ENCODE assay signal across 8 cellular contexts in genomic region chr6:136250686-136251008, GRCh38. TPM values are rescaled to one million over a fixed set of nuclear protein-coding genes. Genes with fewer than 3 reads are reported as not detected.
DNase-seq lines count a peak whose midpoint lies in the region; TF ChIP-seq lines count a peak whose summit lies in the region.

No MANE protein-coding gene starts in this region.

- POLR2A ChIA-PET in OCI-LY7 (lab: Charles Lee) = interaction anchor here (0.5 to 8.4 kb wide), 16 partner anchors 9 to 1136 kb away, joined by 3 to 99 read pairs (median 5); partner anchors contain the start of gene BCLAF1

- H3K36me3 ChIP-seq in H7 (replicated peaks; ENCODE audit: control insufficient read depth, insufficient read depth, low read length) (no peaks in the 10 kb centered on the region), OCI-LY7 (ENCODE audit: insufficient read depth, low read length) (peaks cover 37% of the 10 kb centered on the region), osteoblast (ENCODE audit: insufficient read depth, low read length) (no peaks in the 10 kb centered on the region)

- H4K20me1 ChIP-seq in OCI-LY7 (ENCODE audit: insufficient read depth, low read length) = no peaks in the 10 kb centered on the region
- no peaks in the 10 kb centered on the region for H4K20me1 ChIP-seq in osteoblast (ENCODE audit: insufficient read depth, low read length)

- no peaks in the 10 kb centered on the region for H3K27me3 ChIP-seq in H7 (ENCODE audit: control insufficient read depth, insufficient read depth, low read length)
- H3K27me3 ChIP-seq in osteoblast (ENCODE audit: insufficient read depth, low read length) = no peaks in the 10 kb centered on the region

- DNase-seq in GM12865 (ENCODE audit: low read depth) = no peak
- DNase-seq in H7 = no peak
- DNase-seq in OCI-LY7 (ENCODE audit: low spot score) = no peak
- no peak for DNase-seq in epithelial cell of prostate (ENCODE audit: low read depth, low spot score)
- DNase-seq in osteoblast (ENCODE audit: insufficient read length, low spot score, missing footprints) = peak; percentile 60
- no peak for DNase-seq in stimulated activated CD4-positive, alpha-beta T cell treated with anti-CD3 and anti-CD28 coated beads, Interleukin-12 subunit alpha, Interleukin-12 subunit beta, amount 100 ng/mL, for 4 hours
- no peak for DNase-seq in HK-2 (ENCODE audit: unreplicated experiment)
- no peak for DNase-seq in occipital lobe (lab: John Stamatoyannopoulos, UW)

- H3K27ac ChIP-seq in OCI-LY7 (ENCODE audit: low read depth, low read length, poor library complexity, severe bottlenecking) = peak overlapping the region; percentile 37
- peak overlapping the region; percentile 44 for H3K27ac ChIP-seq in epithelial cell of prostate
- peak overlapping the region; percentile 58 for H3K27ac ChIP-seq in osteoblast (ENCODE audit: low read depth, low read length)

- intact Hi-C loops in OCI-LY7 (cut with micrococcal nuclease; ENCODE audit: unreplicated experiment) = loop anchor here (1.0 kb wide), 1 partner anchor 39 kb away; the partner anchor contains the start of gene BCLAF1

- H3K79me2 ChIP-seq in OCI-LY7 (ENCODE audit: insufficient read depth, low read depth, low read length) = peaks cover 39% of the 10 kb centered on the region; the same call in 1 of the 2 replicates
- peaks cover 14% of the 10 kb centered on the region for H3K79me2 ChIP-seq in osteoblast (ENCODE audit: insufficient read depth, low read length)

- H3K4me1 ChIP-seq in OCI-LY7 (ENCODE audit: insufficient read depth, low read length, poor library complexity, severe bottlenecking) (peaks cover 9% of the 10 kb centered on the region), osteoblast (ENCODE audit: insufficient read depth, low read length) (peaks cover 19% of the 10 kb centered on the region)

- H3K4me3 ChIP-seq in GM12865 (ENCODE audit: low read depth, low read length) (peak overlapping the region; percentile 92), H7 (ENCODE audit: insufficient read depth, low read depth, low read length) (peak overlapping the region; percentile 46), OCI-LY7 (ENCODE audit: low read depth, low read length, poor library complexity, severe bottlenecking) (peak overlapping the region; percentile 92), osteoblast (ENCODE audit: insufficient read depth, low read length) (peak overlapping the region; percentile 90)

- no peaks in the 10 kb centered on the region for H3K9me2 ChIP-seq in OCI-LY7 (ENCODE audit: insufficient read depth, low read length)

- peak overlapping the region; percentile 93 for H2AFZ ChIP-seq in OCI-LY7 (ENCODE audit: low read length)
- H2AFZ ChIP-seq in osteoblast (ENCODE audit: low read length) = peak overlapping the region; percentile 80

- TF ChIP-seq CTCF in GM12865 (IDR thresholded peaks at IDR 0.05; ENCODE audit: insufficient read depth, low read depth, low read length, missing control alignments) = no peak
- no peak for TF ChIP-seq CTCF in OCI-LY7 (conservative IDR thresholded peaks at IDR 0.05; ENCODE audit: low read length)
- no peak for TF ChIP-seq CTCF in osteoblast (IDR thresholded peaks at IDR 0.05; ENCODE audit: extremely low read depth, low read depth, low read length)

- H3K9me3 ChIP-seq in OCI-LY7 (ENCODE audit: low read length) (peaks cover 22% of the 10 kb centered on the region; the same call in 1 of the 2 replicates), osteoblast (ENCODE audit: low read depth, low read length) (no peaks in the 10 kb centered on the region)

- H3K4me2 ChIP-seq in OCI-LY7 (ENCODE audit: low read length) = peak overlapping the region; percentile 97
- H3K4me2 ChIP-seq in osteoblast (ENCODE audit: insufficient read depth, low read length) = peak overlapping the region; percentile 97

- CTCF ChIA-PET in OCI-LY7 (lab: Charles Lee; ENCODE audit: unreplicated experiment) = interaction anchor here (0.7 kb wide), 1 partner anchor 12 kb away, joined by 3 read pairs; no protein-coding TSS in a partner anchor

- BruUV-seq in OCI-LY7 (replicated peaks; lab: Mats Ljungman, UMichigan) = TSS peak; percentile 89

RNA-seq across cellular contexts. Expression of gene MTFR2, which starts 0.5 kb away (rescaled TPM):
- 2.6 and 5.7 TPM in 2 replicates for total RNA-seq in H7 (2014; rRNA removed; shearing (Covaris generic))
- total RNA-seq in OCI-LY7 (2014; rRNA removed; shearing (Covaris generic)) = 9.3 and 10.4 TPM in 2 replicates
- total RNA-seq in OCI-LY7 (2022) (26.6 and 32.9 TPM in 2 replicates), osteoblast (0.72 and 1.5 TPM in 2 replicates), occipital lobe (0.94 TPM)

RNA-seq across cellular contexts. Expression of gene BCLAF1, which starts 39.0 kb away (rescaled TPM):
- 56.9 and 59.0 TPM in 2 replicates for total RNA-seq in H7 (2014; rRNA removed; shearing (Covaris generic))
- 130 and 228 TPM in 2 replicates for total RNA-seq in OCI-LY7 (2014; rRNA removed; shearing (Covaris generic))
- total RNA-seq in OCI-LY7 (2022) (186 and 189 TPM in 2 replicates), osteoblast (124 and 128 TPM in 2 replicates), occipital lobe (221 TPM)
